ENCODE assay signal across 1 cellular context in the genomic region with DNA sequence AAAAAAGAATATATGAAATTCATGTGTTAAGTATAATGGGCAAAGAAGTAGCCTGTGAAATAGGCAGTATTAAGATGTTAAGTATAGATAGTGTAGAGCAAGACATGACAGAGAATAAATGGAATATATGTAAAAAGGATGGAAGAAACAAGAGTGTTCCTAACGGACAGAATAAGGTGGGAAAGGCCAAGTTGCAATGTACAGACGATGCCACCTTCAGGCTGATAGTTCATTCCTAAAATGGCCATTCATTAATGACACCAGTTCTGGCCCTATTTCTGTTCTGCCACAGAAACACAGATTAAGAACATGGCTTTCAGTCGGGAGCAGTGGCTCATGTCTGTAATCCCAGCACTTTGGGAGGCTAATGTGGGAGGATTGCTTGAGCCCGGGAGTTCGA.
TF ChIP-seq lines count a peak whose summit lies in the region.

No MANE protein-coding gene starts in this region.

TF ChIP-seq in Ishikawa, 13 proteins besides CTCF, POLR2A, EP300 and RAD21 (continued from another document):
- TF ChIP-seq, protein P1, sequence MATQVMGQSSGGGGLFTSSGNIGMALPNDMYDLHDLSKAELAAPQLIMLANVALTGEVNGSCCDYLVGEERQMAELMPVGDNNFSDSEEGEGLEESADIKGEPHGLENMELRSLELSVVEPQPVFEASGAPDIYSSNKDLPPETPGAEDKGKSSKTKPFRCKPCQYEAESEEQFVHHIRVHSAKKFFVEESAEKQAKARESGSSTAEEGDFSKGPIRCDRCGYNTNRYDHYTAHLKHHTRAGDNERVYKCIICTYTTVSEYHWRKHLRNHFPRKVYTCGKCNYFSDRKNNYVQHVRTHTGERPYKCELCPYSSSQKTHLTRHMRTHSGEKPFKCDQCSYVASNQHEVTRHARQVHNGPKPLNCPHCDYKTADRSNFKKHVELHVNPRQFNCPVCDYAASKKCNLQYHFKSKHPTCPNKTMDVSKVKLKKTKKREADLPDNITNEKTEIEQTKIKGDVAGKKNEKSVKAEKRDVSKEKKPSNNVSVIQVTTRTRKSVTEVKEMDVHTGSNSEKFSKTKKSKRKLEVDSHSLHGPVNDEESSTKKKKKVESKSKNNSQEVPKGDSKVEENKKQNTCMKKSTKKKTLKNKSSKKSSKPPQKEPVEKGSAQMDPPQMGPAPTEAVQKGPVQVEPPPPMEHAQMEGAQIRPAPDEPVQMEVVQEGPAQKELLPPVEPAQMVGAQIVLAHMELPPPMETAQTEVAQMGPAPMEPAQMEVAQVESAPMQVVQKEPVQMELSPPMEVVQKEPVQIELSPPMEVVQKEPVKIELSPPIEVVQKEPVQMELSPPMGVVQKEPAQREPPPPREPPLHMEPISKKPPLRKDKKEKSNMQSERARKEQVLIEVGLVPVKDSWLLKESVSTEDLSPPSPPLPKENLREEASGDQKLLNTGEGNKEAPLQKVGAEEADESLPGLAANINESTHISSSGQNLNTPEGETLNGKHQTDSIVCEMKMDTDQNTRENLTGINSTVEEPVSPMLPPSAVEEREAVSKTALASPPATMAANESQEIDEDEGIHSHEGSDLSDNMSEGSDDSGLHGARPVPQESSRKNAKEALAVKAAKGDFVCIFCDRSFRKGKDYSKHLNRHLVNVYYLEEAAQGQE (IDR thresholded peaks at IDR 0.05; ENCODE audit: low read depth) = no peak
- no peak for TF ChIP-seq YY1 (IDR thresholded peaks at IDR 0.05; ENCODE audit: low read depth)
- no peak for TF ChIP-seq TCF12 (IDR thresholded peaks at IDR 0.05; ENCODE audit: low read depth)
- no peak for TF ChIP-seq CREB1 (IDR thresholded peaks at IDR 0.05; ENCODE audit: low read depth)
- TF ChIP-seq NFIC (IDR thresholded peaks at IDR 0.05) = no peak
- no peak for TF ChIP-seq EGR1 (IDR thresholded peaks at IDR 0.05)
- TF ChIP-seq TEAD4 (IDR thresholded peaks at IDR 0.05) = no peak
- TF ChIP-seq TAF1 (IDR thresholded peaks at IDR 0.05; ENCODE audit: low read depth) = no peak
